ENCODE assay signal across 8 cellular contexts in the genomic region with DNA sequence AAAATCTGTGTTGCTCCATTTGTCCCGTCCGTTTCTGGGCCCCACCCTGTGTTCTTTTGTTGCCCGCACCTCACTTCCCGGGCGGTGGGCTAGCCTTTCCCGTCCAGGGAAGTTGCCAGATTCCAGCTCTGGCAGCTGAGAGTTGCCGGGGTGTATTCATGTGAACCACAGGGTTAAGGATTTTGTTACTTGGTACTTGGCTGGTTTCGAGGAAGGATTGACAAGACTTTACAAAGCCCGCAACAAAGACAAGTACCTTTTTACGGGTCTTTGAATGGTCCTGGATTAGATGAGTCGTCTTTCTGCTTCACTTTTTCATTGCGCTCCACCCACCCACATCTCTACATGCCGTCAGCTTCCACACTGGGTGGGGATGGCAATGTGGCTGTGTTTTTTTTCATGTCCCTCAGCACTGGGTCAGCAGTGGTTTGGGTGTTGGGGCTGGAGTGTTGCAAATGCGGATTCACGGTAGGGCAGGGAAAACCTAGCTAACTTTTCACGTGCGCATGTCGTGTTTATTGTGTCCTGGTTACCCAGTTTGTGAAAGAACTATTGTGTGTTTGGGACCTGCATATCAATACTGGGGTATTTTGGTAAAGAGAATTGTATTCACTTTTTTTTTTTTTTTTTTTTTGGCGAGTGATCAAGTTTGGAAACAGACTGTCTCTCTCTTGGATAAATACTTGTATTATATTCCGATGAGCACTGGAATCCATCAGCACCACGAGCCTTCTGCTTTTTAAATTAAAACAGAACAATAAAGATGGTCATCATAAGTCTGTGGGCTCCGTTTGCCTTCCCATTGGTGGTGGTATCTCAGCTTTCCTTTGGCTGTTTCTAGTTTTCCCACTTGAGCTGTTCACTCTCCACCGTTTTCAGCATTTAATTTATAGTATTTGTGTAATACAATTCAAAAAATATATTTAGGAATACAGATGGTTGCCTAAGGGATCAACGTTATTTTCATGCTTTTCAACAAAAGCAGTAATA. TPM values are rescaled to one million over a fixed set of nuclear protein-coding genes. Genes with fewer than 3 reads are reported as not detected.
DNase-seq lines count a peak whose midpoint lies in the region; ATAC-seq, FAIRE-seq and TF ChIP-seq lines count a peak whose summit lies in the region.

No MANE protein-coding gene starts in this region.

- no peaks in the 10 kb centered on the region for H3K9me2 ChIP-seq in OCI-LY7 (ENCODE audit: insufficient read depth, low read length)

- no peaks in the 10 kb centered on the region for H3K9me1 ChIP-seq in K562 (ENCODE audit: control insufficient read depth, insufficient read depth, low read length)

- DNase-seq in CD1c-positive myeloid dendritic cell (ENCODE audit: extremely low spot score) (peak; percentile 74), OCI-LY7 (ENCODE audit: low spot score) (peak; percentile 47), K562 (ENCODE audit: extremely low read depth in 1 of 4, low spot score in 3 of 4) (no peak), HepG2 (ENCODE audit: low spot score) (no peak), mesenteric fat pad (ENCODE audit: low spot score) (no peak), NCI-H2029 treated with DMSO at 0.1 percent for 48 hours (lab: John Stamatoyannopoulos, UW) (no peak)
- DNase-seq in stimulated activated CD8-positive, alpha-beta memory T cell treated with anti-CD3 and anti-CD28 coated beads, Interleukin-12 subunit alpha, Interleukin-12 subunit beta, amount 100 ng/mL, for 4 hours (ENCODE audit: low read depth), result peak; percentile 49

- no peak for ATAC-seq in K562
- ATAC-seq in HepG2, result no peak
- ATAC-seq in GM21447 (IDR thresholded peaks at IDR 0.05; ENCODE audit: unreplicated experiment), result no peak

- TF ChIP-seq RAD21 in K562 (CRISPR knock-in tag; conservative IDR thresholded peaks at IDR 0.05 in 1 of 2, IDR thresholded peaks at IDR 0.05 in 1 of 2) (no peak), HepG2 (CRISPR knock-in tag; IDR thresholded peaks at IDR 0.05) (no peak)

- intact Hi-C loops in OCI-LY7 (cut with micrococcal nuclease; ENCODE audit: unreplicated experiment) (no loop called here), K562 (cut with micrococcal nuclease) (loop anchor here (2.0 to 5.0 kb wide), 2 partner anchors 47 to 114 kb away; no protein-coding TSS in a partner anchor), HepG2 (cut with micrococcal nuclease; ENCODE audit: unreplicated experiment) (no loop called here)

- FAIRE-seq in K562 (lab: Jason Lieb, UNC), result peak; percentile 46
- FAIRE-seq in HepG2 (lab: Jason Lieb, UNC), result no peak

- H2AFZ ChIP-seq in OCI-LY7 (ENCODE audit: low read length) (peak overlapping the region; percentile 7; the same call in 1 of the 2 replicates), K562 (ENCODE audit: low read depth, low read length) (peak overlapping the region; percentile 95), HepG2 (ENCODE audit: low read length) (peak overlapping the region; percentile 15)

- H3K9ac ChIP-seq in K562 (ENCODE audit: insufficient read depth in 1 of 2, low read depth in 2 of 2, low read length in 2 of 2) (peak overlapping the region; percentile 65 to 94; a peak in 3 of 4 replicates), HepG2 (ENCODE audit: insufficient read depth, low read depth, low read length) (peak overlapping the region; percentile 75)

- BruUV-seq in OCI-LY7 (replicated peaks; lab: Mats Ljungman, UMichigan) (TSS peak; percentile 76), K562 (replicated peaks; lab: Mats Ljungman, UMichigan) (TSS peak; percentile 51), HepG2 (replicated peaks; lab: Mats Ljungman, UMichigan) (TSS peak; percentile 58)

- peak overlapping the region; percentile 95 for H3K4me2 ChIP-seq in OCI-LY7 (ENCODE audit: low read length)
- H3K4me2 ChIP-seq in K562 (ENCODE audit: insufficient read depth, low read length), result peak overlapping the region; percentile 76
- H3K4me2 ChIP-seq in HepG2 (ENCODE audit: low read depth, low read length), result peak overlapping the region; percentile 91

- 22% methylated on average over 24 of the region's 24 CpGs for WGBS in K562 (ENCODE audit: insufficient coverage, low coverage, missing lambda C conversion rate)
- 28% methylated on average over 24 of the region's 24 CpGs for WGBS in HepG2 (ENCODE audit: low lambda C conversion rate)

- H3K27ac ChIP-seq in OCI-LY7 (ENCODE audit: low read depth, low read length, poor library complexity, severe bottlenecking) (peak overlapping the region; percentile 88), K562 (ENCODE audit: extremely low read depth, low read depth, low read length) (peak overlapping the region; percentile 68; the same call in 2 of the 3 replicates), HepG2 (ENCODE audit: extremely low read length, insufficient read depth, low read length) (peak overlapping the region; percentile 84)

- TF ChIP-seq POLR2A in K562 (conservative IDR thresholded peaks at IDR 0.05) (no peak), HepG2 (IDR thresholded peaks at IDR 0.05; ENCODE audit: insufficient read depth in 1 of 2, low read depth in 2 of 2, low read length in 2 of 2) (no peak)

- CTCF ChIA-PET in OCI-LY7 (lab: Charles Lee; ENCODE audit: unreplicated experiment) (no interaction called here), K562 (lab: Yijun Ruan, JAX; ENCODE audit: low intra/inter-chr PET ratio) (no interaction called here), HepG2 (lab: Yijun Ruan, JAX; ENCODE audit: low intra/inter-chr PET ratio, low total read pairs) (no interaction called here)

- in situ Hi-C loops in K562 (cut with MboI), result no loop called here
- in situ Hi-C loops in HepG2 (cut with HindIII; ENCODE audit: extremely low pct_ligation_motif_present, low pct_unique_long_range_greater_than_20kb), result loop anchor here (5.0 kb wide), 1 partner anchor 106 kb away; no protein-coding TSS in a partner anchor

- peaks cover 3 to 15% of the 10 kb centered on the region in 2 experiments; a peak in 4 of 5 replicates for H3K27me3 ChIP-seq in K562 (ENCODE audit: control insufficient read depth in 2 of 2, insufficient read depth in 2 of 2, low read length in 2 of 2)
- peaks cover 0 to 7% of the 10 kb centered on the region in 2 experiments; a peak in 2 of 5 replicates for H3K27me3 ChIP-seq in HepG2 (ENCODE audit: control insufficient read depth in 1 of 2, insufficient read depth in 2 of 2, low read length in 2 of 2)

- TF ChIP-seq EP300 in K562 (IDR thresholded peaks at IDR 0.05; ENCODE audit: low read length) (no peak), HepG2 (IDR thresholded peaks at IDR 0.05; ENCODE audit: low read depth in 2 of 2, low read length in 2 of 2) (no peak), HepG2 (CRISPR knock-in tag; IDR thresholded peaks at IDR 0.05; ENCODE audit: borderline replicate concordance) (peak; percentile 14; the same call in 1 of the 2 replicates)

- H3K4me3 ChIP-seq in OCI-LY7 (ENCODE audit: low read depth, low read length, poor library complexity, severe bottlenecking) (peak overlapping the region; percentile 80), K562 (peak overlapping the region; percentile 49), HepG2 (replicated peaks in 1 of 3; ENCODE audit: insufficient read depth in 1 of 3, low read depth in 2 of 3, low read length in 3 of 3) (peak overlapping the region; percentile 61 to 85 (median 72))

- no peaks in the 10 kb centered on the region for H4K20me1 ChIP-seq in OCI-LY7 (ENCODE audit: insufficient read depth, low read length)
- 0 out of 2 replicates have a peak, but pooled peaks cover 5% of the 10 kb centered on the region for H4K20me1 ChIP-seq in K562 (replicated peaks; ENCODE audit: control insufficient read depth, insufficient read depth, low read length)
- peaks cover 11% of the 10 kb centered on the region; the same call in 1 of the 2 replicates for H4K20me1 ChIP-seq in HepG2 (ENCODE audit: insufficient read depth, low read length)

- peaks cover 70% of the 10 kb centered on the region for H3K4me1 ChIP-seq in OCI-LY7 (ENCODE audit: insufficient read depth, low read length, poor library complexity, severe bottlenecking)
- peaks cover 11 to 21% of the 10 kb centered on the region in 2 experiments; a peak in 4 of 5 replicates for H3K4me1 ChIP-seq in K562 (replicated peaks in 1 of 2; ENCODE audit: control insufficient read depth in 2 of 2, insufficient read depth in 2 of 2, low read length in 2 of 2)
- H3K4me1 ChIP-seq in HepG2 (ENCODE audit: insufficient read depth, low read length), result peaks cover 29% of the 10 kb centered on the region

- TF ChIP-seq CTCF in OCI-LY7 (conservative IDR thresholded peaks at IDR 0.05; ENCODE audit: low read length), result no peak
- no peak for TF ChIP-seq CTCF in K562 (IDR thresholded peaks at IDR 0.05 in 2 of 3, conservative IDR thresholded peaks at IDR 0.05 in 1 of 3; ENCODE audit: insufficient read depth in 2 of 3, low read depth in 1 of 3, low read length in 3 of 3)
- TF ChIP-seq CTCF in HepG2 (CRISPR knock-in tag; IDR thresholded peaks at IDR 0.05), result no peak

- no peaks in the 10 kb centered on the region for H3K9me3 ChIP-seq in OCI-LY7 (ENCODE audit: low read length)
- no peaks in the 10 kb centered on the region for H3K9me3 ChIP-seq in K562 (replicated peaks; ENCODE audit: control insufficient read depth, insufficient read depth, low read depth, low read length)
- H3K9me3 ChIP-seq in HepG2 (ENCODE audit: low read length), result no peaks in the 10 kb centered on the region

- peaks cover 58% of the 10 kb centered on the region for H3K79me2 ChIP-seq in OCI-LY7 (ENCODE audit: insufficient read depth, low read depth, low read length)
- H3K79me2 ChIP-seq in K562 (ENCODE audit: control insufficient read depth, insufficient read depth, low read length), result peaks cover 3% of the 10 kb centered on the region; the same call in 1 of the 3 replicates
- H3K79me2 ChIP-seq in HepG2 (ENCODE audit: insufficient read depth, low read length), result peaks cover 35% of the 10 kb centered on the region

- H3K36me3 ChIP-seq in OCI-LY7 (ENCODE audit: insufficient read depth, low read length), result no peaks in the 10 kb centered on the region
- no peaks in the 10 kb centered on the region for H3K36me3 ChIP-seq in K562 (ENCODE audit: control insufficient read depth, insufficient read depth, low read length)
- no peaks in the 10 kb centered on the region for H3K36me3 ChIP-seq in HepG2 (replicated peaks in 1 of 2; ENCODE audit: control insufficient read depth in 1 of 2, insufficient read depth in 2 of 2, low read length in 2 of 2)

- POLR2A ChIA-PET in OCI-LY7 (lab: Charles Lee) (interaction anchor here (0.7 to 2.5 kb wide), 25 partner anchors 8 to 103 kb away, joined by 3 to 28 read pairs (median 7); a partner anchor contains a TSS), K562 (lab: Yijun Ruan, JAX) (interaction anchor here (0.5 to 1.4 kb wide), 4 partner anchors 9 to 145 kb away, joined by 3 to 5 read pairs (median 3); no protein-coding TSS in a partner anchor), HepG2 (lab: Yijun Ruan, JAX) (interaction anchor here (1.2 to 1.7 kb wide), 2 partner anchors 67 to 73 kb away, joined by 4 to 6 read pairs; no protein-coding TSS in a partner anchor)

RNA-seq across cellular contexts. Expression of a gene that starts 1.2 kb away (rescaled TPM):
- total RNA-seq in OCI-LY7 (2014; rRNA removed; shearing (Covaris generic)), result 133 and 149 TPM in 2 replicates
- total RNA-seq in OCI-LY7 (2022), result 171 and 215 TPM in 2 replicates
- 24.8 and 31.0 TPM in 2 replicates for total RNA-seq in K562 (2011; cell fraction: chromatin; rRNA removed; ENCODE audit: low replicate concordance)
- 15.9 and 18.3 TPM in 2 replicates for total RNA-seq in K562 (2011; cell fraction: nucleolus; rRNA removed)
- total RNA-seq in K562 (2011; cell fraction: nucleoplasm; rRNA removed), result 24.7 and 35.4 TPM in 2 replicates
- 11.8 and 14.0 TPM in 2 replicates for total RNA-seq in K562 (2014; rRNA removed)
- total RNA-seq in K562 (2014; rRNA removed; fragmentation: Illumina TruSeq; extraction: Trizol), result 10.3 and 12.3 TPM in 2 replicates
- total RNA-seq in K562 (2015; rRNA removed; fragmentation: Illumina TruSeq; extraction: Trizol), result 10.0 TPM in 2 replicates
- total RNA-seq in K562 (2021), result 19.4 TPM in 2 replicates
- 10.4 and 14.3 TPM in 2 replicates for polyA plus RNA-seq in K562 (2011; rRNA removed)
- 9.5 and 14.9 TPM in 2 replicates for polyA plus RNA-seq in K562 (2011; cell fraction: cytosol; rRNA removed)
- polyA plus RNA-seq in K562 (2011; cell fraction: nucleus; rRNA removed), result 50.7 and 53.8 TPM in 2 replicates
- polyA plus RNA-seq in K562 (2012), result 16.9 and 37.3 TPM in 2 replicates
- polyA plus RNA-seq in K562 (2014; fragmentation: Illumina TruSeq; extraction: Trizol), result 13.8 and 14.4 TPM in 2 replicates
- polyA plus RNA-seq in K562 (2014; fragmentation: Nextera tagmentation; extraction: Ambion mirVana), result 1 to 10 TPM; 9.3 to 9.6 TPM
- polyA plus RNA-seq in K562 (2014; rRNA removed), result 14.7 and 17.5 TPM in 2 replicates
- 7.9 and 8.9 TPM in 2 replicates for polyA minus RNA-seq in K562 (2011; rRNA and poly(A)+ RNA removed)
- polyA minus RNA-seq in K562 (2011; cell fraction: cytosol; rRNA and poly(A)+ RNA removed), result 5.4 and 9.0 TPM in 2 replicates
- 10.0 and 16.2 TPM in 2 replicates for polyA minus RNA-seq in K562 (2011; cell fraction: nucleus; rRNA and poly(A)+ RNA removed)
- total RNA-seq in HepG2 (2016; rRNA removed; fragmentation: Illumina TruSeq; extraction: Trizol), result 29.1 and 32.8 TPM in 2 replicates
- 22.6 TPM in 2 replicates for total RNA-seq in HepG2 (2016; cell fraction: cytosol; rRNA removed; fragmentation: Illumina TruSeq; extraction: Trizol; ENCODE audit: low read depth)
- total RNA-seq in HepG2 (2016; cell fraction: insoluble cytoplasmic fraction; rRNA removed; fragmentation: Illumina TruSeq; extraction: Trizol), result 25.5 and 31.6 TPM in 2 replicates
- total RNA-seq in HepG2 (2016; cell fraction: membrane; rRNA removed; fragmentation: Illumina TruSeq; extraction: Trizol), result 56.6 and 61.9 TPM in 2 replicates
- total RNA-seq in HepG2 (2016; cell fraction: nucleus; rRNA removed; fragmentation: Illumina TruSeq; extraction: Trizol), result 32.2 and 39.4 TPM in 2 replicates
- polyA plus RNA-seq in HepG2 (2011; rRNA removed), result 20.2 and 22.5 TPM in 2 replicates
- 21.7 and 22.6 TPM in 2 replicates for polyA plus RNA-seq in HepG2 (2011; cell fraction: cytosol; rRNA removed)
- 114 and 123 TPM in 2 replicates for polyA plus RNA-seq in HepG2 (2011; cell fraction: nucleus; rRNA removed)
- polyA plus RNA-seq in HepG2 (2012), result 26.8 and 53.2 TPM in 2 replicates
- 30.2 and 39.2 TPM in 2 replicates for polyA plus RNA-seq in HepG2 (2016; cell fraction: cytosol; fragmentation: Illumina TruSeq; extraction: Trizol; ENCODE audit: low read depth)
- polyA plus RNA-seq in HepG2 (2016; cell fraction: insoluble cytoplasmic fraction; fragmentation: Illumina TruSeq; extraction: Trizol; ENCODE audit: low read depth), result 30.2 and 36.3 TPM in 2 replicates
- polyA plus RNA-seq in HepG2 (2016; cell fraction: membrane; fragmentation: Illumina TruSeq; extraction: Trizol; ENCODE audit: low read depth), result 58.4 and 62.7 TPM in 2 replicates
- 46.9 and 51.1 TPM in 2 replicates for polyA plus RNA-seq in HepG2 (2016; cell fraction: nucleus; fragmentation: Illumina TruSeq; extraction: Trizol; ENCODE audit: insufficient read depth, low read depth)
- polyA minus RNA-seq in HepG2 (2011; rRNA and poly(A)+ RNA removed; ENCODE audit: low replicate concordance), result 5.3 and 29.0 TPM in 2 replicates
- 5.7 and 8.6 TPM in 2 replicates for polyA minus RNA-seq in HepG2 (2011; cell fraction: cytosol; rRNA and poly(A)+ RNA removed)
- 42.6 and 44.8 TPM in 2 replicates for polyA minus RNA-seq in HepG2 (2011; cell fraction: nucleus; rRNA and poly(A)+ RNA removed)
- total RNA-seq in mesenteric fat pad, result 75.0 TPM

Comparison
In these comparisons a context has a peak if more than half of its experiments do, and no peak if none do; other contexts are left out.
1. DNase-seq: peak in CD1c-positive myeloid dendritic cell (single experiment), OCI-LY7 (single experiment) and stimulated activated CD8-positive, alpha-beta memory T cell treated with anti-CD3 and anti-CD28 coated beads, Interleukin-12 subunit alpha, Interleukin-12 subunit beta, amount 100 ng/mL, for 4 hours (single experiment); none in K562 (0 of 4), HepG2 (single experiment), mesenteric fat pad (single experiment) and NCI-H2029 treated with DMSO at 0.1 percent for 48 hours (single experiment).
2. H2AFZ ChIP-seq: peak in every context shown above with its lines; median percentile 95 in K562; 15 in HepG2; 7 in OCI-LY7.
3. Peak in every context shown above with its lines, with median percentiles within 50 percentile points of each other: H3K27ac ChIP-seq, H3K4me2 ChIP-seq and H3K4me3 ChIP-seq.